ENCODE assay signal across 18 cellular contexts in genomic region chr5:28958581-28958980, GRCh38.
DNase-seq lines count a peak whose midpoint lies in the region; ATAC-seq, FAIRE-seq and TF ChIP-seq lines count a peak whose summit lies in the region.
"Had no signal": no experiment of that assay in that cellular context is flagged by ENCODE, and none has a peak within 500 bp of the region (broad histone marks: within the 10 kb centered on the region; RNA-seq: fewer than 3 reads in every experiment).

No MANE protein-coding gene starts in this region.

- FAIRE-seq in HTR-8/SVneo (lab: Jason Lieb, UNC), result no peak
- FAIRE-seq: D721Med, GM12878 had no signal

- H3K4me1 ChIP-seq in foreskin keratinocyte (no peaks in the 10 kb centered on the region), upper lobe of right lung (no peaks in the 10 kb centered on the region)
- H3K4me1 ChIP-seq: BLaER1, HAP-1 had no signal

- POLR2A ChIA-PET in RWPE1 (lab: Yijun Ruan, JAX; ENCODE audit: low non-redundant PET), result no interaction called here

- no peaks in the 10 kb centered on the region for H3K9me3 ChIP-seq in upper lobe of right lung
- H3K9me3 ChIP-seq: HAP-1 had no signal

- H3K4me3 ChIP-seq in upper lobe of right lung, result no peak overlapping the region
- H3K4me3 ChIP-seq: BLaER1, GM12878, GM23338, HAP-1 had no signal

- ATAC-seq in foreskin keratinocyte, result peak; percentile 83
- ATAC-seq in upper lobe of right lung, result no peak
- ATAC-seq: GM12878, GM23338 had no signal

- H3K27ac ChIP-seq in RWPE1 (no peak overlapping the region), foreskin keratinocyte (no peak overlapping the region), upper lobe of right lung (no peak overlapping the region)
- H3K27ac ChIP-seq: BLaER1 had no signal

- DNase-seq in NCI-H226, result peak; percentile 42
- peak; percentile 4 for DNase-seq in RWPE1 (ENCODE audit: low spot score)
- peak; percentile 17 to 68 for DNase-seq in foreskin keratinocyte
- DNase-seq in HTR-8/SVneo (ENCODE audit: insufficient read length, low spot score), result no peak
- DNase-seq in GM19238 (ENCODE audit: insufficient read length, low spot score), result no peak
- no peak for DNase-seq in upper lobe of right lung
- DNase-seq: CD4-positive, alpha-beta T cell; CD8-positive, alpha-beta memory T cell; DMS 273 treated with DMSO at 0.1 percent for 48 hours; DMS79; EL; GDM1; HFFc6 had no signal

- H3K27me3 ChIP-seq in foreskin keratinocyte (no peaks in the 10 kb centered on the region), upper lobe of right lung (no peaks in the 10 kb centered on the region)
- H3K27me3 ChIP-seq: BLaER1 had no signal

- H3K36me3 ChIP-seq in upper lobe of right lung, result no peaks in the 10 kb centered on the region
- H3K36me3 ChIP-seq: BLaER1, HAP-1 had no signal

- intact Hi-C loops in upper lobe of right lung (cut with DNase I), result no loop called here

- TF ChIP-seq CTCF in RWPE1 (conservative IDR thresholded peaks at IDR 0.05; ENCODE audit: low read depth) (no peak), foreskin keratinocyte (conservative IDR thresholded peaks at IDR 0.05) (no peak), upper lobe of right lung (IDR thresholded peaks at IDR 0.05) (no peak)

- CTCF ChIA-PET in RWPE1 (lab: Yijun Ruan, JAX), result no interaction called here

Comparison
In these comparisons a context has a peak if more than half of its experiments do, and no peak if none do; other contexts are left out.
1. DNase-seq: peak in NCI-H226 (single experiment), RWPE1 (single experiment) and foreskin keratinocyte (2 of 2); none in HTR-8/SVneo (single experiment), GM19238 (single experiment) and upper lobe of right lung (single experiment).